17 cellular contexts compared by ENCODE assay signal in the genomic region with DNA sequence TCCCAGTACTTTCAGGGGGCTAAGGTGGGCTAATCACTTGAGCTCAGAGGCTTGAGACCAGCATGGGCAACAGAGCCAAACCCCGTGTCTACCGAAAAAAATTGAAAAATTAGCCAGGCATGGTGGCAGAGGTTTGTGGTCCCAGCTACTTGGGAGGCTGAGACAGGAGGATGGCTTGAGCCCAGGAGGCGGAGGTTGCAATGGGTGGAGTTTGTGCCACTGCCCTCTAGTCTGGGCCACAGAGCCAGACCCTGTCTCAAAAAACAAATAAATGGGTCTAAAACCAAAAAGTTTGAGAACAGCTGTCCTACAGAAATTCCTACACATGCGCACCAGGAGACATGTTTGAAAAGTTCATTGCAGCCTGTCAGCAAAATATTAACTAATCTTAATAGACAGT. TPM values are rescaled to one million over a fixed set of nuclear protein-coding genes. Genes with fewer than 3 reads are reported as not detected.
DNase-seq lines count a peak whose midpoint lies in the region; ATAC-seq and TF ChIP-seq lines count a peak whose summit lies in the region.
"Had no signal": no experiment of that assay in that cellular context is flagged by ENCODE, and none has a peak within 500 bp of the region (broad histone marks: within the 10 kb centered on the region; RNA-seq: fewer than 3 reads in every experiment).

No MANE protein-coding gene starts in this region.

- H3K9me3 ChIP-seq in DND-41 (ENCODE audit: insufficient read depth, low read length, severe bottlenecking) (no peaks in the 10 kb centered on the region), Loucy (ENCODE audit: insufficient read depth, low read depth, low read length) (no peaks in the 10 kb centered on the region), mesenchymal stem cell (ENCODE audit: control insufficient read depth, low read length) (no peaks in the 10 kb centered on the region), neural progenitor cell (ENCODE audit: low read depth) (no peaks in the 10 kb centered on the region)

- no peaks in the 10 kb centered on the region for H3K27me3 ChIP-seq in DND-41 (ENCODE audit: insufficient read depth, low read length, poor library complexity)
- H3K27me3 ChIP-seq in Loucy (ENCODE audit: insufficient read depth, low read length, poor library complexity, severe bottlenecking), result no peaks in the 10 kb centered on the region
- H3K27me3 ChIP-seq in mesenchymal stem cell (ENCODE audit: control insufficient read depth in 1 of 2, insufficient read depth in 1 of 2, low read length in 2 of 2), result no peaks in the 10 kb centered on the region
- H3K27me3 ChIP-seq in neural progenitor cell, result no peaks in the 10 kb centered on the region
- H3K27me3 ChIP-seq: BLaER1 had no signal

- no peak overlapping the region for H2BK120ac ChIP-seq in mesenchymal stem cell (ENCODE audit: low read depth, low read length)

- no peak for TF ChIP-seq CTCF in DND-41 (IDR thresholded peaks at IDR 0.05; ENCODE audit: borderline replicate concordance, extremely low read depth, low read length, poor library complexity, severe bottlenecking)
- TF ChIP-seq CTCF in Loucy (conservative IDR thresholded peaks at IDR 0.05; ENCODE audit: low read length), result no peak
- TF ChIP-seq CTCF in neural progenitor cell (IDR thresholded peaks at IDR 0.05), result no peak

- ATAC-seq in DND-41 (ENCODE audit: insufficient read depth, low read depth), result no peak

- peaks cover 7% of the 10 kb centered on the region for H3K4me1 Mint-ChIP-seq in neural progenitor cell

- no peak overlapping the region for H2AFZ ChIP-seq in DND-41 (ENCODE audit: low read depth, low read length)
- H2AFZ ChIP-seq in Loucy (ENCODE audit: low read length), result no peak overlapping the region
- H2AFZ ChIP-seq in mesenchymal stem cell (ENCODE audit: low read depth, low read length), result no peak overlapping the region
- H2AFZ ChIP-seq in neural progenitor cell (replicated peaks), result no peak overlapping the region
- H2AFZ ChIP-seq: GM23248 had no signal

- H3F3A ChIP-seq in Loucy (ENCODE audit: low read depth), result no peaks in the 10 kb centered on the region
- peaks cover 16% of the 10 kb centered on the region for H3F3A ChIP-seq in neural progenitor cell (ENCODE audit: low read depth)

- H4K20me1 ChIP-seq in DND-41 (ENCODE audit: insufficient read depth, low read length), result peaks cover 90% of the 10 kb centered on the region
- peaks cover 98% of the 10 kb centered on the region for H4K20me1 ChIP-seq in Loucy (ENCODE audit: insufficient read depth, low read length, poor library complexity, severe bottlenecking)
- peaks cover 96% of the 10 kb centered on the region for H4K20me1 ChIP-seq in neural progenitor cell (ENCODE audit: low read depth)

- H3K36me3 ChIP-seq in DND-41 (ENCODE audit: insufficient read depth, low read length) (peaks cover 13% of the 10 kb centered on the region; the same call in 1 of the 2 replicates), Loucy (ENCODE audit: insufficient read depth, low read length) (no peaks in the 10 kb centered on the region), mesenchymal stem cell (ENCODE audit: control insufficient read depth in 1 of 2, insufficient read depth in 2 of 2, low read depth in 1 of 2, low read length in 2 of 2) (peaks cover 6 to 7% of the 10 kb centered on the region in 2 experiments), neural progenitor cell (peaks cover 11% of the 10 kb centered on the region)

- no peaks in the 10 kb centered on the region for H3K79me1 ChIP-seq in mesenchymal stem cell (replicated peaks; ENCODE audit: low read length, poor library complexity, severe bottlenecking)

- H3K4me2 ChIP-seq in DND-41 (ENCODE audit: insufficient read depth, low read length) (peak overlapping the region; percentile 31; the same call in 1 of the 2 replicates), Loucy (ENCODE audit: low read depth, low read length, poor library complexity, severe bottlenecking) (peak overlapping the region; percentile 91), mesenchymal stem cell (ENCODE audit: low read length, poor library complexity, severe bottlenecking) (no peak overlapping the region), neural progenitor cell (no peak overlapping the region)
- H3K4me2 ChIP-seq: BLaER1 had no signal

- H2BK12ac ChIP-seq in mesenchymal stem cell (ENCODE audit: low read length in 2 of 2), result no peak overlapping the region

- H4K8ac ChIP-seq in mesenchymal stem cell (ENCODE audit: low read length), result no peak overlapping the region

- H3K9me2 ChIP-seq in Loucy (replicated peaks; ENCODE audit: low read depth, low read length), result no peaks in the 10 kb centered on the region

- H2AK5ac ChIP-seq in mesenchymal stem cell (ENCODE audit: low read length, severe bottlenecking), result no peak overlapping the region

- H3K23ac ChIP-seq in mesenchymal stem cell (ENCODE audit: low read length in 2 of 2), result no peak overlapping the region

- H3K27me3 Mint-ChIP-seq in neural progenitor cell (ENCODE audit: insufficient read depth, low read depth), result peaks cover under 1% of the 10 kb centered on the region
- H3K27me3 Mint-ChIP-seq: B cell; CD4-positive, alpha-beta T cell; CD8-positive, alpha-beta memory T cell had no signal

- WGBS in mesenchymal stem cell, result 98% methylated on average over 3 of the region's 4 CpGs

- H3K4ac ChIP-seq in mesenchymal stem cell (ENCODE audit: low read depth in 1 of 2, low read length in 2 of 2), result no peak overlapping the region

- H3K4me3 Mint-ChIP-seq in neural progenitor cell, result no peak overlapping the region
- H3K4me3 Mint-ChIP-seq: B cell had no signal

- peaks cover 50% of the 10 kb centered on the region for H3K4me1 ChIP-seq in DND-41 (ENCODE audit: insufficient read depth, low read length)
- H3K4me1 ChIP-seq in Loucy (ENCODE audit: insufficient read depth, low read length, poor library complexity, severe bottlenecking), result peaks cover 57% of the 10 kb centered on the region
- H3K4me1 ChIP-seq in mesenchymal stem cell (ENCODE audit: control insufficient read depth, insufficient read depth, low read depth, low read length), result no peaks in the 10 kb centered on the region
- peaks cover 25% of the 10 kb centered on the region for H3K4me1 ChIP-seq in neural progenitor cell

- DNase-seq in DND-41, result no peak
- DNase-seq in mesenchymal stem cell, result no peak
- no peak for DNase-seq in SKM-1 (lab: John Stamatoyannopoulos, UW; ENCODE audit: unreplicated experiment)
- DNase-seq in stimulated activated CD8-positive, alpha-beta memory T cell treated with anti-CD3 and anti-CD28 coated beads, Interleukin-4, amount 100 ng/mL, for 48 hours, result no peak
- no peak for DNase-seq in neural progenitor cell (ENCODE audit: low spot score)
- DNase-seq: CD4-positive, alpha-beta T cell; CD8-positive, alpha-beta memory T cell; DMS 273 treated with DMSO at 0.1 percent for 48 hours; DMS79; GF-D8; GM23248; H7; HCEC 1CT had no signal

- no peak overlapping the region for H3K27ac ChIP-seq in DND-41 (ENCODE audit: low read length)
- no peak overlapping the region for H3K27ac ChIP-seq in mesenchymal stem cell (ENCODE audit: low read length, poor library complexity, severe bottlenecking)
- H3K27ac ChIP-seq in neural progenitor cell, result no peak overlapping the region
- H3K27ac ChIP-seq: BLaER1, C4-2B, GM23248 had no signal

- H3K36me3 Mint-ChIP-seq in neural progenitor cell, result peaks cover 30% of the 10 kb centered on the region

- H3K9me3 Mint-ChIP-seq in neural progenitor cell, result peaks cover 18% of the 10 kb centered on the region
- H3K9me3 Mint-ChIP-seq: CD4-positive, alpha-beta T cell; CD8-positive, alpha-beta memory T cell had no signal

- H2BK5ac ChIP-seq in mesenchymal stem cell (ENCODE audit: low read depth, low read length, poor library complexity, severe bottlenecking), result no peak overlapping the region

- H3K79me2 ChIP-seq in DND-41 (ENCODE audit: insufficient read depth, low read length) (peaks cover 99% of the 10 kb centered on the region), Loucy (ENCODE audit: insufficient read depth, low read length) (peaks cover 99% of the 10 kb centered on the region), neural progenitor cell (ENCODE audit: low read depth) (peaks cover 100% of the 10 kb centered on the region)

- H2BK15ac ChIP-seq in mesenchymal stem cell (ENCODE audit: low read depth, poor library complexity, severe bottlenecking), result peak overlapping the region; percentile 67

- no peak overlapping the region for H3K9ac ChIP-seq in DND-41 (ENCODE audit: low read depth, low read length)
- H3K9ac ChIP-seq in Loucy (ENCODE audit: low read depth, low read length, poor library complexity, severe bottlenecking), result no peak overlapping the region
- H3K9ac ChIP-seq in mesenchymal stem cell (ENCODE audit: low read length), result no peak overlapping the region
- no peak overlapping the region for H3K9ac ChIP-seq in neural progenitor cell
- H3K9ac ChIP-seq: BLaER1, GM23248 had no signal

- H3K18ac ChIP-seq in mesenchymal stem cell (ENCODE audit: low read depth in 1 of 2, low read length in 2 of 2), result no peak overlapping the region

- no peak overlapping the region for H3K14ac ChIP-seq in mesenchymal stem cell (ENCODE audit: low read length in 2 of 2)

- no peak overlapping the region for H4K91ac ChIP-seq in mesenchymal stem cell (ENCODE audit: low read length)

- H3K27ac Mint-ChIP-seq in neural progenitor cell, result no peak overlapping the region
- H3K27ac Mint-ChIP-seq: B cell; CD4-positive, alpha-beta T cell; CD8-positive, alpha-beta memory T cell had no signal

- H3K4me3 ChIP-seq in DND-41 (ENCODE audit: low read depth in 1 of 2, low read length in 2 of 2) (no peak overlapping the region), Loucy (ENCODE audit: low read length, poor library complexity, severe bottlenecking) (peak overlapping the region; percentile 81), mesenchymal stem cell (ENCODE audit: insufficient read depth in 1 of 2, low read depth in 1 of 2, low read length in 2 of 2) (no peak overlapping the region), neural progenitor cell (no peak overlapping the region)
- H3K4me3 ChIP-seq: BLaER1, GM23248 had no signal

RNA-seq across cellular contexts. Expression of a gene that starts 5.5 kb away (rescaled TPM):
- polyA plus RNA-seq in mesenchymal stem cell (2013, experiment 1 of 2), result 22.2 TPM
- polyA plus RNA-seq in mesenchymal stem cell (2013, experiment 2 of 2), result 21.4 TPM
- total RNA-seq in neural progenitor cell (ENCODE audit: low replicate concordance), result 27.0 and 31.9 TPM in 2 replicates

Comparison
In these comparisons a context has a peak if more than half of its experiments do, and no peak if none do; other contexts are left out.
1. H3K4me2 ChIP-seq: peak in DND-41 (single experiment) and Loucy (single experiment); none in mesenchymal stem cell (single experiment) and neural progenitor cell (single experiment).